17 cellular contexts compared by ENCODE assay signal in genomic region chr5:141371572-141372475, GRCh38.
"Had no signal": no experiment of that assay in that cellular context is flagged by ENCODE, and none has a peak within 500 bp of the region (broad histone marks: within the 10 kb centered on the region; RNA-seq: fewer than 3 reads in every experiment).

No MANE protein-coding gene starts in this region.

- H3K4me3 ChIP-seq: lower lobe of right lung, neural progenitor cell, ovary, suprapubic skin had no signal

- H3K9ac ChIP-seq: neural progenitor cell had no signal

- DNase-seq: activated CD4-positive, alpha-beta T cell treated with anti-CD3 and anti-CD28 coated beads, Interleukin-2, amount 50 U/mL, for 4 hours; activated CD4-positive, CD25-positive, alpha-beta regulatory T cell treated with anti-CD3 and anti-CD28 coated beads, Interleukin-2, amount 50 U/mL, for 72 hours; activated effector memory CD4-positive, alpha-beta T cell treated with anti-CD3 and anti-CD28 coated beads, Interleukin-2, amount 50 U/mL, for 16 hours; activated naive CD4-positive, alpha-beta T cell treated with anti-CD3 and anti-CD28 coated beads, Interleukin-2, amount 50 U/mL, for 16 hours; activated T-cell treated with anti-CD3 and anti-CD28 coated beads, Interleukin-2, amount 50 U/mL, for 72 hours; effector memory CD4-positive, alpha-beta T cell; esophagus squamous epithelium; lower lobe of right lung; naive thymus-derived CD4-positive, alpha-beta T cell; ovary; stimulated activated CD8-positive, alpha-beta memory T cell treated with anti-CD3 and anti-CD28 coated beads, Interleukin-4, amount 100 ng/mL, for 48 hours; stimulated activated naive CD4-positive, alpha-beta T cell treated with Interleukin-2 at 50 U/mL for 16 hours had no signal

- H3K27ac Mint-ChIP-seq: activated T-cell treated with anti-CD3 and anti-CD28 coated beads, Interleukin-2, amount 50 U/mL, for 72 hours; dendritic cell treated with granulocyte-macrophage colony-stimulating factor and Interleukin-4, amounts not matched to agents 40 ng/mL and 50 ng/mL, for 4 days; neural progenitor cell; type B pancreatic cell had no signal

- H3K4me1 Mint-ChIP-seq: neural progenitor cell had no signal

- H3K36me3 ChIP-seq: esophagus squamous epithelium, lower lobe of right lung, neural progenitor cell, ovary, suprapubic skin had no signal

- ATAC-seq: activated T-cell treated with anti-CD3 and anti-CD28 coated beads, Interleukin-2, amount 50 U/mL, for 72 hours; lower lobe of right lung; naive thymus-derived CD4-positive, alpha-beta T cell had no signal

- H3K27ac ChIP-seq: esophagus squamous epithelium, lower lobe of right lung, neural progenitor cell, ovary, suprapubic skin, VCaP had no signal

- H3K4me1 ChIP-seq: esophagus squamous epithelium, lower lobe of right lung, neural progenitor cell, suprapubic skin had no signal

- H3K27me3 Mint-ChIP-seq: type B pancreatic cell had no signal

- H3K4me3 Mint-ChIP-seq: activated T-cell treated with anti-CD3 and anti-CD28 coated beads, Interleukin-2, amount 50 U/mL, for 72 hours; dendritic cell treated with granulocyte-macrophage colony-stimulating factor and Interleukin-4, amounts not matched to agents 40 ng/mL and 50 ng/mL, for 4 days; neural progenitor cell; type B pancreatic cell had no signal

- H3K27me3 ChIP-seq: neural progenitor cell, ovary had no signal
